Comparison of ENCODE assay signal across 1 cellular context in the genomic region with DNA sequence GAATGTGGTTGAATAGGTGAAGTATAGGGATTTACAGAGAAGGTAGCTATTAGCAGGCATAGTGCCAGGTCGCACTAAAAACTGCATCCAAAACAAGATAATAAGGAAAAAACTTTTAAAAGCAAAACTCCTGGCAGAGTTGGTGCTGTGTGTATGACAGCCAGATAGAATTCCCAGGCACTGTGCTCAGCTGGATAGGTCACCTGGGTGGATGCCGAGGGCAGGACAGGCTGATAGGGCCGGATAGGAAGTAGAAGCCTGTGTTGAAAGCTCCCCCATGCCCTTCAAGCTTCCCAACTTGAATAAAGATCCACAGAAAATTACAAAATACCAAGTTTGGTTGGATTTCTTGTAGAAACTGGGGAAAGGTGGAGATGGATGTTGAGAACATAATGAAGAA.
TF ChIP-seq lines count a peak whose summit lies in the region.

No MANE protein-coding gene starts in this region.

TF ChIP-seq in H1, 55 proteins besides CTCF, POLR2A, EP300 and RAD21:
- TF ChIP-seq E2F6 (IDR thresholded peaks at IDR 0.05), result no peak
- no peak for TF ChIP-seq CBX8 (IDR thresholded peaks at IDR 0.05; ENCODE audit: borderline replicate concordance, low read depth, low read length)
- no peak for TF ChIP-seq GTF2F1 (IDR thresholded peaks at IDR 0.05; ENCODE audit: borderline replicate concordance, low read depth, low read length)
- no peak for TF ChIP-seq CBX5 (IDR thresholded peaks at IDR 0.05; ENCODE audit: low read depth, low read length)
- no peak for TF ChIP-seq ASH2L (IDR thresholded peaks at IDR 0.05; ENCODE audit: low read length)
- no peak for TF ChIP-seq HDAC6 (IDR thresholded peaks at IDR 0.05; ENCODE audit: low read depth, low read length)
- TF ChIP-seq CHD1 (IDR thresholded peaks at IDR 0.05; ENCODE audit: low read depth, low read length), result no peak
- no peak for TF ChIP-seq RBBP5 (IDR thresholded peaks at IDR 0.05; ENCODE audit: borderline replicate concordance, low read depth, low read length)
- no peak for TF ChIP-seq YY1 (IDR thresholded peaks at IDR 0.05; ENCODE audit: low read depth, low read length)
- TF ChIP-seq EZH2 (IDR thresholded peaks at IDR 0.05; ENCODE audit: low read depth, low read length, severe bottlenecking), result no peak
- TF ChIP-seq CEBPB (IDR thresholded peaks at IDR 0.05; ENCODE audit: low read depth, low read length), result no peak
- no peak for TF ChIP-seq SP2 (IDR thresholded peaks at IDR 0.05; ENCODE audit: low read length)
- TF ChIP-seq, protein P1, sequence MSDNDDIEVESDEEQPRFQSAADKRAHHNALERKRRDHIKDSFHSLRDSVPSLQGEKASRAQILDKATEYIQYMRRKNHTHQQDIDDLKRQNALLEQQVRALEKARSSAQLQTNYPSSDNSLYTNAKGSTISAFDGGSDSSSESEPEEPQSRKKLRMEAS (IDR thresholded peaks at IDR 0.05), result no peak
- TF ChIP-seq SAP30 (IDR thresholded peaks at IDR 0.05; ENCODE audit: insufficient read depth, insufficient replicate concordance, low read length), result no peak
- no peak for TF ChIP-seq GABPA (IDR thresholded peaks at IDR 0.05; ENCODE audit: borderline replicate concordance, insufficient read depth, low read length)
- no peak for TF ChIP-seq KDM4A (IDR thresholded peaks at IDR 0.05; ENCODE audit: low read depth, low read length, severe bottlenecking)
- TF ChIP-seq SRF (IDR thresholded peaks at IDR 0.05; ENCODE audit: low read depth, low read length), result no peak
- no peak for TF ChIP-seq CREB1 (IDR thresholded peaks at IDR 0.05)
- TF ChIP-seq TCF12 (IDR thresholded peaks at IDR 0.05; ENCODE audit: low read depth, low read length), result no peak
